In genomic region chr2:168706806-168707205, GRCh38 we compare ENCODE assay signal across 17 cellular contexts.
DNase-seq lines count a peak whose midpoint lies in the region; ATAC-seq and TF ChIP-seq lines count a peak whose summit lies in the region.
"Had no signal": no experiment of that assay in that cellular context is flagged by ENCODE, and none has a peak within 500 bp of the region (broad histone marks: within the 10 kb centered on the region; RNA-seq: fewer than 3 reads in every experiment).

No MANE protein-coding gene starts in this region.

- no peaks in the 10 kb centered on the region for H3K36me3 ChIP-seq in colonic mucosa
- H3K36me3 ChIP-seq in sigmoid colon: no peaks in the 10 kb centered on the region

- H3K4me3 ChIP-seq in LNCaP clone FGC (ENCODE audit: low read depth, low read length) (no peak overlapping the region), colonic mucosa (no peak overlapping the region), sigmoid colon (no peak overlapping the region)
- H3K4me3 ChIP-seq: BLaER1, GM23248 had no signal

- intact Hi-C loops in colonic mucosa (cut with DNase I) (no loop called here), sigmoid colon (cut with DNase I) (loop anchor here (10.0 kb wide), 1 partner anchor 462 kb away; the partner anchor contains the start of gene STK39)

- no peak for TF ChIP-seq POLR2A in sigmoid colon (IDR thresholded peaks at IDR 0.05)

- no peak for ATAC-seq in HG03439 (IDR thresholded peaks at IDR 0.05; ENCODE audit: unreplicated experiment)
- ATAC-seq: CD8-positive, alpha-beta T cell had no signal

- H3K27me3 ChIP-seq in colonic mucosa (no peaks in the 10 kb centered on the region), sigmoid colon (no peaks in the 10 kb centered on the region)
- H3K27me3 ChIP-seq: BLaER1 had no signal

- H3K27ac ChIP-seq in VCaP (peak overlapping the region; percentile 96), colonic mucosa (peak overlapping the region; percentile 26), sigmoid colon (no peak overlapping the region)
- H3K27ac ChIP-seq: BLaER1, C4-2B, GM23248 had no signal

- no peak overlapping the region for H3K9ac ChIP-seq in colonic mucosa (ENCODE audit: low read depth in 2 of 2, low read length in 2 of 2)
- H3K9ac ChIP-seq: BLaER1, GM23248 had no signal

- no peaks in the 10 kb centered on the region for H3K4me1 ChIP-seq in colonic mucosa
- no peaks in the 10 kb centered on the region for H3K4me1 ChIP-seq in sigmoid colon

- TF ChIP-seq CTCF in LNCaP clone FGC (IDR thresholded peaks at IDR 0.05; ENCODE audit: control insufficient read depth, extremely low read depth, insufficient read depth) (no peak), VCaP (conservative IDR thresholded peaks at IDR 0.05) (no peak), colonic mucosa (IDR thresholded peaks at IDR 0.05) (no peak), sigmoid colon (IDR thresholded peaks at IDR 0.05) (no peak)

- DNase-seq in LNCaP clone FGC (ENCODE audit: low read depth) (peak; percentile 70), colonic mucosa (peak; percentile 52), NCI-H1092 treated with DMSO at 0.1 percent for 48 hours (lab: John Stamatoyannopoulos, UW) (no peak), NCI-H1436 (lab: John Stamatoyannopoulos, UW) (no peak), sigmoid colon (no peak)
- DNase-seq: CD4-positive, CD25-positive, alpha-beta regulatory T cell; CD8-positive, alpha-beta T cell; DMS153; DND-41; GM23248; H7; HCEC 1CT had no signal

- no peak for TF ChIP-seq EP300 in sigmoid colon (IDR thresholded peaks at IDR 0.05)

- WGBS in sigmoid colon, 2 donors: 19 to 78% methylated on average over 2 of the region's 2 CpGs

- H3K9me3 ChIP-seq in colonic mucosa: no peaks in the 10 kb centered on the region
- H3K9me3 ChIP-seq in sigmoid colon: no peaks in the 10 kb centered on the region
- H3K9me3 ChIP-seq: BLaER1, Caco-2 had no signal

Comparison
In these comparisons a context has a peak if more than half of its experiments do, and no peak if none do; other contexts are left out.
1. DNase-seq: peak in LNCaP clone FGC (single experiment) and colonic mucosa (single experiment); none in NCI-H1092 treated with DMSO at 0.1 percent for 48 hours (single experiment), NCI-H1436 (single experiment) and sigmoid colon (single experiment).
2. H3K27ac ChIP-seq: peak in VCaP (single experiment) and colonic mucosa (single experiment); none in sigmoid colon (0 of 4).